In the genomic region with DNA sequence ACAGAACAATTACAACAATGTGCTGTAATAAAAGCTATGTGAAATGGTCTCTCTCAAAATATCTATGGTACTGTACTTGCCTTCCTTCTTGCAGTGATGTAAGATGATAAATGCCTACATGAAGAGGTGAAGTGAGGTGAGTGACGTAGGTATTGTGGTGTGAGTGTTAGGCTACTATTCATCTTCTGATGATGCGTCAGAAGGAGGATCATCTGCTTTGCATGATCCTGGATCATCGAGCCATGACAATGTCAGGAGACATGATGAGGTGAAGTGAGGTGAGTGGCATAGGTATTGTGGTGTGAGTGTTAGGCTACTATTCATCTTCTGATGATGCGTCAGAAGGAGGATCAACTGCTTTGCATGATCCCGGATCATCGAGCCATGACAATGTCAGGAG, we compare ENCODE assay signal across 29 cellular contexts.
"Had no signal": no experiment of that assay in that cellular context is flagged by ENCODE, and none has a peak within 500 bp of the region (broad histone marks: within the 10 kb centered on the region; RNA-seq: fewer than 3 reads in every experiment).

No MANE protein-coding gene starts in this region.

- DNase-seq: activated CD4-positive, alpha-beta memory T cell treated with anti-CD3 and anti-CD28 coated beads for 36 hours; activated CD4-positive, alpha-beta T cell treated with anti-CD3 and anti-CD28 coated beads, Interleukin-2, amount 10 ng/mL, durations not matched to agents 24 days and 14 days; activated CD8-positive, alpha-beta memory T cell treated with anti-CD3 and anti-CD28 coated beads, Interleukin-2, amount 50 U/mL, for 4 hours; activated effector memory CD4-positive, alpha-beta T cell treated with anti-CD3 and anti-CD28 coated beads, Interleukin-2, amount 50 U/mL, for 16 hours; activated naive CD4-positive, alpha-beta T cell treated with anti-CD3 and anti-CD28 coated beads for 36 hours; activated naive CD8-positive, alpha-beta T cell treated with anti-CD3 and anti-CD28 coated beads for 36 hours; activated T-cell treated with anti-CD3 and anti-CD28 coated beads, Interleukin-2, amount 50 U/mL, for 1 hour; adrenal gland; brain microvascular endothelial cell; caudate nucleus; esophagus squamous epithelium; glutamatergic neuron; left ventricle myocardium inferior; mesendoderm; natural killer cell; occipital lobe; psoas muscle; stimulated activated CD4-positive, alpha-beta T cell treated with anti-CD3 and anti-CD28 coated beads, Interleukin-15, amount 100 ng/mL, for 24 hours; stimulated activated CD4-positive, alpha-beta T cell treated with anti-CD3 and anti-CD28 coated beads, Interleukin-2, amount 100 ng/mL, for 24 hours; stimulated activated naive B cell treated with anti-CD40 and anti-IgM and Interleukin-4, amounts not matched to agents 10 μg/mL and 1 μg/mL and 100 μg/mL, for 72 hours; stomach; T-helper 9 cell; thyroid gland; upper lobe of right lung had no signal

- H3K4me3 ChIP-seq: adrenal gland, ascending aorta, esophagus squamous epithelium, left ventricle myocardium inferior, lung, neural progenitor cell, psoas muscle, right atrium auricular region, stomach, thyroid gland, upper lobe of right lung had no signal

- ATAC-seq: activated CD4-positive, CD25-positive, alpha-beta regulatory T cell treated with anti-CD3 and anti-CD28 coated beads, Interleukin-2, amount 50 U/mL, for 24 hours; natural killer cell; psoas muscle; stimulated activated naive B cell treated with anti-CD40 and anti-IgM and Interleukin-4, amounts not matched to agents 10 μg/mL and 1 μg/mL and 100 μg/mL, for 72 hours; upper lobe of right lung had no signal
